Comparison of ENCODE assay signal across 29 cellular contexts in the genomic region with DNA sequence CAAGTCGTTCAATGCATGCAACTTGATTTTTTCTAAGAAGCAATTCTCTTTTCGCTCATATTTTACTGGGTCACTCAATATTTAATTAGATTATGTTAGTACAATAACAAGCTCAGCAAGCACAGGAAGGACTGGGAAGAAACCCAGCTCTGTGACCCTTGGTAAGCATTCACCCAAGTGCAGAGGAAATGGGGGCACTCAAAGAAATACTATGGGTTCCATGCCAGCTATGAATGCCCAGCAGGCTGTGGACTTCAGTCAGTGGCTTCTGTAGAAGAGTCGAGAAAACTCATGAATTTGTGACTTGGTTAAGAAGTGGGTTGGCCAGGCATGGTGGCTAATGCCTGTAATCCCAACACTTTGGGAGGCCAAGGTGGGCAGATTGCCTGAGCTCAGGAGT.
"Had no signal": no experiment of that assay in that cellular context is flagged by ENCODE, and none has a peak within 500 bp of the region (broad histone marks: within the 10 kb centered on the region; RNA-seq: fewer than 3 reads in every experiment).

No MANE protein-coding gene starts in this region.

- H3K4me3 ChIP-seq: ascending aorta, breast epithelium, cardiac muscle cell, colonic mucosa, dorsolateral prefrontal cortex, esophagus muscularis mucosa, gastrocnemius medialis, heart right ventricle had no signal

- H3K27ac ChIP-seq: breast epithelium, cardiac muscle cell, colonic mucosa, dorsolateral prefrontal cortex, esophagus muscularis mucosa, foreskin keratinocyte, gastrocnemius medialis, heart right ventricle, WERI-Rb-1 had no signal

- H3K4me1 ChIP-seq: breast epithelium had no signal

- H3K27me3 ChIP-seq: ascending aorta, breast epithelium, cardiac muscle cell, colonic mucosa, dorsolateral prefrontal cortex, esophagus muscularis mucosa, foreskin keratinocyte, gastrocnemius medialis, heart right ventricle had no signal

- DNase-seq: activated B cell treated with CpG ODN at 0.5 μM for 24 hours; activated CD4-positive, alpha-beta memory T cell treated with anti-CD3 and anti-CD28 coated beads, Interleukin-2, amount 10 ng/mL, durations not matched to agents 7 days and 5 days; activated CD4-positive, alpha-beta T cell treated with anti-CD3 and anti-CD28 coated beads, Interleukin-2, amount 10 ng/mL, durations not matched to agents 24 days and 14 days; activated CD8-positive, alpha-beta memory T cell treated with anti-CD3 and anti-CD28 coated beads, Interleukin-2, amount 50 U/mL, for 48 hours; activated gamma-delta T cell; activated naive CD4-positive, alpha-beta T cell; activated naive CD4-positive, alpha-beta T cell treated with anti-CD3 and anti-CD28 coated beads, Interleukin-2, amount 10 ng/mL, durations not matched to agents 7 days and 5 days; activated naive CD8-positive, alpha-beta T cell treated with anti-CD3 and anti-CD28 coated beads, Interleukin-2, amount 10 ng/mL, durations not matched to agents 7 days and 5 days; activated T-cell treated with anti-CD3 and anti-CD28 coated beads for 4 hours; activated T-cell treated with anti-CD3 and anti-CD28 coated beads, Interleukin-2, amount 50 U/mL, for 24 hours; activated T-cell treated with anti-CD3 and anti-CD28 coated beads, Interleukin-2, amount 50 U/mL, for 72 hours; colonic mucosa; dorsolateral prefrontal cortex; effector memory CD4-positive, alpha-beta T cell; endodermal cell; erythroblast; foreskin keratinocyte; gastrocnemius medialis; heart right ventricle; T-helper 1 cell; T-helper 17 cell; T1000; WERI-Rb-1 had no signal

- H3K36me3 ChIP-seq: ascending aorta, breast epithelium, cardiac muscle cell, colonic mucosa, esophagus muscularis mucosa, gastrocnemius medialis, heart right ventricle, WERI-Rb-1 had no signal

- H3K9me3 ChIP-seq: ascending aorta, breast epithelium, colonic mucosa, esophagus muscularis mucosa, gastrocnemius medialis, heart right ventricle had no signal

- ATAC-seq: activated CD4-positive, CD25-positive, alpha-beta regulatory T cell treated with anti-CD3 and anti-CD28 coated beads, Interleukin-2, amount 50 U/mL, for 24 hours; activated naive CD4-positive, alpha-beta T cell treated with anti-CD3 and anti-CD28 coated beads, Interleukin-2, amount 50 U/mL, for 72 hours; activated T-cell treated with anti-CD3 and anti-CD28 coated beads, Interleukin-2, amount 50 U/mL, for 72 hours; foreskin keratinocyte; gastrocnemius medialis; heart right ventricle; T-helper 17 cell had no signal
